Comparison of ENCODE assay signal across 23 cellular contexts in the genomic region with DNA sequence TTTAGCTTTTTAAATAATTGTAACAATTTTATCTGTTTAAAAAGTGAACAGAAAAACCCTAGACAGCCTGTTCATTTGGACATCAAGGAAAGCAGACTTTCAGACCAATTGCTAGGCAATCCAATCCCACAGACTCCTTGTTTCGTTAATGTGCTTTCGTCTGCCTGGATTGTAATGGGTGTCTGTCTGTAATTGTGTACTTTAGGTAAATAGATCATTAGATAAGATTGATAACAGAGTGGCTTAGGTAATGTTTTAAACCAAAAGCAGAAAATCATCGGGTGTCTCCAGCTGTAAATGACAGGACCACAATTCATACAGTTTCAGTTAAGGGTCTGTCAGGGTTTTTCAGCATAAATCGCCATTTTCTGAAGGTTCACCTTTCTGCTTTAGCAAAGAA.
DNase-seq lines count a peak whose midpoint lies in the region; ATAC-seq and TF ChIP-seq lines count a peak whose summit lies in the region.
"Had no signal": no experiment of that assay in that cellular context is flagged by ENCODE, and none has a peak within 500 bp of the region (broad histone marks: within the 10 kb centered on the region; RNA-seq: fewer than 3 reads in every experiment).

No MANE protein-coding gene starts in this region.

- H3K27me3 Mint-ChIP-seq in nephron progenitor cell (ENCODE audit: low read depth, poor library complexity) = peaks cover 4% of the 10 kb centered on the region

- H3K4me3 Mint-ChIP-seq in nephron progenitor cell = no peak overlapping the region
- H3K4me3 Mint-ChIP-seq: activated naive CD4-positive, alpha-beta T cell treated with anti-CD3 and anti-CD28 coated beads, Interleukin-2, amount 10 ng/mL, durations not matched to agents 7 days and 5 days; activated T-cell treated with anti-CD3 and anti-CD28 coated beads, Interleukin-2, amount 50 U/mL, for 72 hours; CD8-positive, alpha-beta T cell had no signal

- no peaks in the 10 kb centered on the region for H3K4me1 ChIP-seq in effector memory CD4-positive, alpha-beta T cell (ENCODE audit: control insufficient read depth, insufficient read depth, low read length, poor library complexity, severe bottlenecking)
- H3K4me1 ChIP-seq: gastrocnemius medialis had no signal

- no peak for TF ChIP-seq CTCF in nephron progenitor cell (IDR thresholded peaks at IDR 0.05)

- H3K27ac ChIP-seq in effector memory CD4-positive, alpha-beta T cell (ENCODE audit: insufficient read depth, low read length, poor library complexity, severe bottlenecking) = no peak overlapping the region
- H3K27ac ChIP-seq: gastrocnemius medialis, SK-N-MC had no signal

- no peak overlapping the region for H3K4me3 ChIP-seq in effector memory CD4-positive, alpha-beta T cell (ENCODE audit: insufficient read depth, low read depth, low read length, poor library complexity, severe bottlenecking)
- H3K4me3 ChIP-seq: gastrocnemius medialis, SK-N-MC had no signal

- H3K9me3 Mint-ChIP-seq in nephron progenitor cell = peaks cover 64% of the 10 kb centered on the region

- peak overlapping the region; percentile 0 for H3K27ac Mint-ChIP-seq in nephron progenitor cell
- H3K27ac Mint-ChIP-seq: activated naive CD4-positive, alpha-beta T cell treated with anti-CD3 and anti-CD28 coated beads, Interleukin-2, amount 10 ng/mL, durations not matched to agents 7 days and 5 days; activated T-cell treated with anti-CD3 and anti-CD28 coated beads, Interleukin-2, amount 50 U/mL, for 72 hours; CD8-positive, alpha-beta T cell had no signal

- no peaks in the 10 kb centered on the region for H3K9me3 ChIP-seq in effector memory CD4-positive, alpha-beta T cell (ENCODE audit: control insufficient read depth, low read length)
- H3K9me3 ChIP-seq: gastrocnemius medialis had no signal

- no peak for ATAC-seq in HG03571 (IDR thresholded peaks at IDR 0.05; ENCODE audit: unreplicated experiment)
- ATAC-seq: activated CD4-positive, CD25-positive, alpha-beta regulatory T cell treated with anti-CD3 and anti-CD28 coated beads, Interleukin-2, amount 50 U/mL, for 24 hours; activated T-cell treated with anti-CD3 and anti-CD28 coated beads, Interleukin-2, amount 50 U/mL, for 72 hours; CD8-positive, alpha-beta T cell; esophagus mucosa; gastrocnemius medialis; right cardiac atrium had no signal

- H3K4me1 Mint-ChIP-seq in nephron progenitor cell = peaks cover 8% of the 10 kb centered on the region
- H3K4me1 Mint-ChIP-seq: activated naive CD4-positive, alpha-beta T cell treated with anti-CD3 and anti-CD28 coated beads, Interleukin-2, amount 10 ng/mL, durations not matched to agents 7 days and 5 days had no signal

- peaks cover 24% of the 10 kb centered on the region for H3K36me3 Mint-ChIP-seq in nephron progenitor cell (ENCODE audit: low read depth)
- H3K36me3 Mint-ChIP-seq: activated naive CD4-positive, alpha-beta T cell treated with anti-CD3 and anti-CD28 coated beads, Interleukin-2, amount 10 ng/mL, durations not matched to agents 7 days and 5 days; CD8-positive, alpha-beta T cell had no signal

- DNase-seq in NCI-H1105 treated with DMSO at 0.1 percent for 48 hours (lab: John Stamatoyannopoulos, UW) (peak; percentile 96), NCI-H2081 treated with DMSO at 0.1 percent for 48 hours (lab: John Stamatoyannopoulos, UW) (peak; percentile 63), NCI-H774 (lab: John Stamatoyannopoulos, UW) (peak; percentile 73), nephron progenitor cell (no peak), cerebellar nuclear complex (lab: John Stamatoyannopoulos, UW) (no peak), ecto neural progenitor cell (ENCODE audit: low spot score) (no peak)
- DNase-seq in effector memory CD4-positive, alpha-beta T cell = no peak
- DNase-seq: activated CD8-positive, alpha-beta memory T cell treated with anti-CD3 and anti-CD28 coated beads for 24 hours; activated naive CD4-positive, alpha-beta T cell treated with anti-CD3 and anti-CD28 coated beads, Interleukin-2, amount 10 ng/mL, durations not matched to agents 7 days and 5 days; activated T-cell treated with anti-CD3 and anti-CD28 coated beads, Interleukin-2, amount 50 U/mL, for 72 hours; aorta; caudate nucleus; CD8-positive, alpha-beta T cell; gastrocnemius medialis; Karpas-422; NCI-H1048; right cardiac atrium; stimulated activated CD4-positive, alpha-beta T cell treated with anti-CD3 and anti-CD28 coated beads, Interleukin-12 subunit alpha, Interleukin-12 subunit beta, amount 100 ng/mL, for 4 hours; T1000 had no signal

- H3K27me3 ChIP-seq in effector memory CD4-positive, alpha-beta T cell (replicated peaks; ENCODE audit: control insufficient read depth, insufficient read depth, low read length, poor library complexity, severe bottlenecking) = no peaks in the 10 kb centered on the region

- no peaks in the 10 kb centered on the region for H3K36me3 ChIP-seq in effector memory CD4-positive, alpha-beta T cell (ENCODE audit: control insufficient read depth, insufficient read depth, low read length)
- H3K36me3 ChIP-seq: gastrocnemius medialis had no signal

Comparison
In these comparisons a context has a peak if more than half of its experiments do, and no peak if none do; other contexts are left out.
1. DNase-seq: peak in NCI-H1105 treated with DMSO at 0.1 percent for 48 hours (single experiment), NCI-H2081 treated with DMSO at 0.1 percent for 48 hours (single experiment) and NCI-H774 (single experiment); none in nephron progenitor cell (single experiment), cerebellar nuclear complex (0 of 2), effector memory CD4-positive, alpha-beta T cell (0 of 3) and ecto neural progenitor cell (single experiment).